In the genomic region with DNA sequence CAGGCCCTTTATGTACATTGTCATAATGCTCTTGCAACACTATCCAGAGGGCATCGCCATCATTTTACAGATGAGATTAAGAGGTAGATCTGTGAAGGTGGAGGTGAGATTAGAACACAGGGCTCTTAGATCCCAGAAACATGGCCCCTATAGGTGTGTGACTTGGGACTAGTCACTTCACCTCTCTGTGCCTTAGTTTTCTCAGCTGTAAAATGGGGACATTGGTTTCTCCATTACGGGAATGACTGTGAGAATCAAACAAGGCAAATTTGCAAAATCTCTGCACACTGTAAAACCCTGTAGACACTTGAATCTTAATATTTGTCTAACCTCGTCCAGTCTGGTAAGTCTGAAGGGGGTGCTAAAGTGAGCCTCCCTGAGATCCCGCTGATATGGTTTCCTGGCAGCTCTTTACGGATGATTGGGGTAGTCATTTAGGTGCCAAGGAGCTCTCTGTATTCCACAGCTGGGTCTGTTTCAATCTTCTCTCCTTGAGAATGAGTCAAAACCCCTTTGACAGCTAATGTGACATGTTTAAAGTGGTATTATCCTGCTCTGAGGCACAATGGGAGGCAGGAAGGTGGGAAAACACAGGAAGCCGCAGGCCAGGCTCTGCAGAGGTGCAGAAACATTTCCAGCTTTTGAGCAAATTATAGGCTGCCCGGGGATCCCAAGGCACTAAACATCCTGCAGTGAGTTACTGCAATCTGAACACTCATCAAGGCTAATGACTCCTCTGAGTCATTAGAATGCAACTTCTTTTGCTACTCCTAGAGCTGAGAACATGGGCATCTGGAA, we compare ENCODE assay signal across 11 cellular contexts.
A peak's percentile ranks its signal among the peaks of the same experiment; 100 is the strongest.
DNase-seq lines count a peak whose midpoint lies in the region; ATAC-seq and TF ChIP-seq lines count a peak whose summit lies in the region.
"Had no signal": no experiment of that assay in that cellular context is flagged by ENCODE, and none has a peak within 500 bp of the region (broad histone marks: within the 10 kb centered on the region; RNA-seq: fewer than 3 reads in every experiment).

No MANE protein-coding gene starts in this region.

- H3K9me3 Mint-ChIP-seq in nephron = no peaks in the 10 kb centered on the region
- H3K9me3 Mint-ChIP-seq in WTC11 = no peaks in the 10 kb centered on the region
- H3K9me3 Mint-ChIP-seq: CD4-positive, alpha-beta T cell had no signal

- H3K27ac ChIP-seq in sigmoid colon = no peak overlapping the region
- H3K27ac ChIP-seq: VCaP had no signal

- DNase-seq in AG08395 (ENCODE audit: low spot score) = peak; percentile 91
- peak; percentile 86 for DNase-seq in MG63
- DNase-seq in dermis blood vessel endothelial cell = peak; percentile 97
- DNase-seq in NCI-H524 (lab: John Stamatoyannopoulos, UW) = no peak
- no peak for DNase-seq in WTC11 (ENCODE audit: low spot score)
- no peak for DNase-seq in sigmoid colon
- DNase-seq: CD4-positive, alpha-beta T cell; stimulated activated CD4-positive, alpha-beta T cell treated with anti-CD3 and anti-CD28 coated beads, Interleukin-1b, Interleukin-23, amount 100 ng/mL, for 48 hours had no signal

- 85 to 86% methylated on average over 7 of the region's 7 CpGs for WGBS in sigmoid colon, 2 donors

- no peak for TF ChIP-seq EP300 in sigmoid colon (IDR thresholded peaks at IDR 0.05)

- intact Hi-C loops in sigmoid colon (cut with DNase I) = no loop called here

- H3K27me3 Mint-ChIP-seq in nephron (ENCODE audit: low read depth) (no peaks in the 10 kb centered on the region), WTC11 (ENCODE audit: low read depth) (no peaks in the 10 kb centered on the region)
- H3K27me3 Mint-ChIP-seq: CD4-positive, alpha-beta T cell had no signal

- ATAC-seq in HG03432 (IDR thresholded peaks at IDR 0.05; ENCODE audit: unreplicated experiment) (no peak), WTC11 (no peak)

- TF ChIP-seq CTCF in nephron (IDR thresholded peaks at IDR 0.05; ENCODE audit: unreplicated experiment in 3 of 3) = no peak
- no peak for TF ChIP-seq CTCF in WTC11 (IDR thresholded peaks at IDR 0.05)
- no peak for TF ChIP-seq CTCF in sigmoid colon (IDR thresholded peaks at IDR 0.05)

- CTCF ChIA-PET in WTC11 (lab: Charles Lee) = interaction anchor here (1.1 to 1.3 kb wide), 3 partner anchors 56 to 93 kb away, joined by 3 to 4 read pairs (median 4); no protein-coding TSS in a partner anchor

- H3K4me3 ChIP-seq in MG63 = no peak overlapping the region
- H3K4me3 ChIP-seq in sigmoid colon = no peak overlapping the region

- H3K4me1 Mint-ChIP-seq in nephron (peaks cover 42% of the 10 kb centered on the region), WTC11 (peaks cover 26% of the 10 kb centered on the region)

- H3K4me3 Mint-ChIP-seq in nephron = no peak overlapping the region
- H3K4me3 Mint-ChIP-seq in WTC11 = no peak overlapping the region
- H3K4me3 Mint-ChIP-seq: CD4-positive, alpha-beta T cell had no signal

- H3K9me3 ChIP-seq in MG63 = peaks cover 12% of the 10 kb centered on the region; the same call in 1 of the 2 replicates
- H3K9me3 ChIP-seq in sigmoid colon = no peaks in the 10 kb centered on the region

- no peaks in the 10 kb centered on the region for H3K36me3 ChIP-seq in MG63
- no peaks in the 10 kb centered on the region for H3K36me3 ChIP-seq in sigmoid colon

- peak overlapping the region; percentile 54 to 61 (median 58) for H3K27ac Mint-ChIP-seq in nephron
- H3K27ac Mint-ChIP-seq in WTC11 = no peak overlapping the region; the same call in 1 of the 2 replicates
- H3K27ac Mint-ChIP-seq: CD4-positive, alpha-beta T cell had no signal

- H3K27me3 ChIP-seq in MG63 = no peaks in the 10 kb centered on the region; the same call in 1 of the 2 replicates
- H3K27me3 ChIP-seq in sigmoid colon = no peaks in the 10 kb centered on the region

- H3K4me1 ChIP-seq in sigmoid colon = peaks cover 0 to 41% (median 26%) of the 10 kb centered on the region in 4 donors

- POLR2A ChIA-PET in WTC11 (lab: Charles Lee) = no interaction called here

- TF ChIP-seq POLR2A in sigmoid colon (IDR thresholded peaks at IDR 0.05) = no peak

- H3K36me3 Mint-ChIP-seq in nephron (ENCODE audit: low read depth) (no peaks in the 10 kb centered on the region), WTC11 (no peaks in the 10 kb centered on the region)

TF ChIP-seq in WTC11, 78 proteins besides CTCF, POLR2A, EP300 and RAD21:
- TF ChIP-seq, protein P1, sequence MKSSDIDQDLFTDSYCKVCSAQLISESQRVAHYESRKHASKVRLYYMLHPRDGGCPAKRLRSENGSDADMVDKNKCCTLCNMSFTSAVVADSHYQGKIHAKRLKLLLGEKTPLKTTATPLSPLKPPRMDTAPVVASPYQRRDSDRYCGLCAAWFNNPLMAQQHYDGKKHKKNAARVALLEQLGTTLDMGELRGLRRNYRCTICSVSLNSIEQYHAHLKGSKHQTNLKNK (CRISPR knock-in tag; IDR thresholded peaks at IDR 0.05) = no peak
- TF ChIP-seq, protein P2, sequence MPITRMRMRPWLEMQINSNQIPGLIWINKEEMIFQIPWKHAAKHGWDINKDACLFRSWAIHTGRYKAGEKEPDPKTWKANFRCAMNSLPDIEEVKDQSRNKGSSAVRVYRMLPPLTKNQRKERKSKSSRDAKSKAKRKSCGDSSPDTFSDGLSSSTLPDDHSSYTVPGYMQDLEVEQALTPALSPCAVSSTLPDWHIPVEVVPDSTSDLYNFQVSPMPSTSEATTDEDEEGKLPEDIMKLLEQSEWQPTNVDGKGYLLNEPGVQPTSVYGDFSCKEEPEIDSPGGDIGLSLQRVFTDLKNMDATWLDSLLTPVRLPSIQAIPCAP (CRISPR knock-in tag; IDR thresholded peaks at IDR 0.05) = no peak
- TF ChIP-seq NR2C2 (CRISPR knock-in tag; IDR thresholded peaks at IDR 0.05) = no peak
- TF ChIP-seq, protein P3, sequence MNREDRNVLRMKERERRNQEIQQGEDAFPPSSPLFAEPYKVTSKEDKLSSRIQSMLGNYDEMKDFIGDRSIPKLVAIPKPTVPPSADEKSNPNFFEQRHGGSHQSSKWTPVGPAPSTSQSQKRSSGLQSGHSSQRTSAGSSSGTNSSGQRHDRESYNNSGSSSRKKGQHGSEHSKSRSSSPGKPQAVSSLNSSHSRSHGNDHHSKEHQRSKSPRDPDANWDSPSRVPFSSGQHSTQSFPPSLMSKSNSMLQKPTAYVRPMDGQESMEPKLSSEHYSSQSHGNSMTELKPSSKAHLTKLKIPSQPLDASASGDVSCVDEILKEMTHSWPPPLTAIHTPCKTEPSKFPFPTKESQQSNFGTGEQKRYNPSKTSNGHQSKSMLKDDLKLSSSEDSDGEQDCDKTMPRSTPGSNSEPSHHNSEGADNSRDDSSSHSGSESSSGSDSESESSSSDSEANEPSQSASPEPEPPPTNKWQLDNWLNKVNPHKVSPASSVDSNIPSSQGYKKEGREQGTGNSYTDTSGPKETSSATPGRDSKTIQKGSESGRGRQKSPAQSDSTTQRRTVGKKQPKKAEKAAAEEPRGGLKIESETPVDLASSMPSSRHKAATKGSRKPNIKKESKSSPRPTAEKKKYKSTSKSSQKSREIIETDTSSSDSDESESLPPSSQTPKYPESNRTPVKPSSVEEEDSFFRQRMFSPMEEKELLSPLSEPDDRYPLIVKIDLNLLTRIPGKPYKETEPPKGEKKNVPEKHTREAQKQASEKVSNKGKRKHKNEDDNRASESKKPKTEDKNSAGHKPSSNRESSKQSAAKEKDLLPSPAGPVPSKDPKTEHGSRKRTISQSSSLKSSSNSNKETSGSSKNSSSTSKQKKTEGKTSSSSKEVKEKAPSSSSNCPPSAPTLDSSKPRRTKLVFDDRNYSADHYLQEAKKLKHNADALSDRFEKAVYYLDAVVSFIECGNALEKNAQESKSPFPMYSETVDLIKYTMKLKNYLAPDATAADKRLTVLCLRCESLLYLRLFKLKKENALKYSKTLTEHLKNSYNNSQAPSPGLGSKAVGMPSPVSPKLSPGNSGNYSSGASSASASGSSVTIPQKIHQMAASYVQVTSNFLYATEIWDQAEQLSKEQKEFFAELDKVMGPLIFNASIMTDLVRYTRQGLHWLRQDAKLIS (CRISPR knock-in tag; IDR thresholded peaks at IDR 0.05; ENCODE audit: borderline replicate concordance) = no peak
- TF ChIP-seq, protein P4, sequence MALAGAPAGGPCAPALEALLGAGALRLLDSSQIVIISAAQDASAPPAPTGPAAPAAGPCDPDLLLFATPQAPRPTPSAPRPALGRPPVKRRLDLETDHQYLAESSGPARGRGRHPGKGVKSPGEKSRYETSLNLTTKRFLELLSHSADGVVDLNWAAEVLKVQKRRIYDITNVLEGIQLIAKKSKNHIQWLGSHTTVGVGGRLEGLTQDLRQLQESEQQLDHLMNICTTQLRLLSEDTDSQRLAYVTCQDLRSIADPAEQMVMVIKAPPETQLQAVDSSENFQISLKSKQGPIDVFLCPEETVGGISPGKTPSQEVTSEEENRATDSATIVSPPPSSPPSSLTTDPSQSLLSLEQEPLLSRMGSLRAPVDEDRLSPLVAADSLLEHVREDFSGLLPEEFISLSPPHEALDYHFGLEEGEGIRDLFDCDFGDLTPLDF (CRISPR knock-in tag; IDR thresholded peaks at IDR 0.05) = no peak
- no peak for TF ChIP-seq KAT7 (CRISPR knock-in tag; IDR thresholded peaks at IDR 0.05; ENCODE audit: borderline replicate concordance)
- TF ChIP-seq ESRRA (CRISPR knock-in tag; IDR thresholded peaks at IDR 0.05; ENCODE audit: borderline replicate concordance) = no peak
- TF ChIP-seq, protein P5, sequence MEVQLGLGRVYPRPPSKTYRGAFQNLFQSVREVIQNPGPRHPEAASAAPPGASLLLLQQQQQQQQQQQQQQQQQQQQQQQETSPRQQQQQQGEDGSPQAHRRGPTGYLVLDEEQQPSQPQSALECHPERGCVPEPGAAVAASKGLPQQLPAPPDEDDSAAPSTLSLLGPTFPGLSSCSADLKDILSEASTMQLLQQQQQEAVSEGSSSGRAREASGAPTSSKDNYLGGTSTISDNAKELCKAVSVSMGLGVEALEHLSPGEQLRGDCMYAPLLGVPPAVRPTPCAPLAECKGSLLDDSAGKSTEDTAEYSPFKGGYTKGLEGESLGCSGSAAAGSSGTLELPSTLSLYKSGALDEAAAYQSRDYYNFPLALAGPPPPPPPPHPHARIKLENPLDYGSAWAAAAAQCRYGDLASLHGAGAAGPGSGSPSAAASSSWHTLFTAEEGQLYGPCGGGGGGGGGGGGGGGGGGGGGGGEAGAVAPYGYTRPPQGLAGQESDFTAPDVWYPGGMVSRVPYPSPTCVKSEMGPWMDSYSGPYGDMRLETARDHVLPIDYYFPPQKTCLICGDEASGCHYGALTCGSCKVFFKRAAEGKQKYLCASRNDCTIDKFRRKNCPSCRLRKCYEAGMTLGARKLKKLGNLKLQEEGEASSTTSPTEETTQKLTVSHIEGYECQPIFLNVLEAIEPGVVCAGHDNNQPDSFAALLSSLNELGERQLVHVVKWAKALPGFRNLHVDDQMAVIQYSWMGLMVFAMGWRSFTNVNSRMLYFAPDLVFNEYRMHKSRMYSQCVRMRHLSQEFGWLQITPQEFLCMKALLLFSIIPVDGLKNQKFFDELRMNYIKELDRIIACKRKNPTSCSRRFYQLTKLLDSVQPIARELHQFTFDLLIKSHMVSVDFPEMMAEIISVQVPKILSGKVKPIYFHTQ (CRISPR knock-in tag; IDR thresholded peaks at IDR 0.05) = no peak

Comparison
In these comparisons a context has a peak if more than half of its experiments do, and no peak if none do; other contexts are left out.
1. DNase-seq: peak in AG08395 (single experiment), MG63 (single experiment) and dermis blood vessel endothelial cell (single experiment); none in NCI-H524 (0 of 2), WTC11 (single experiment) and sigmoid colon (single experiment).